Comparison of ENCODE assay signal across 1 cellular context in genomic region chr17:40818733-40819527, GRCh38.
TF ChIP-seq lines count a peak whose summit lies in the region.

No MANE protein-coding gene starts in this region.

TF ChIP-seq in HepG2, 621 proteins besides CTCF, POLR2A, EP300 and RAD21 (continued from another document and continues in another):
- TF ChIP-seq, protein P1, sequence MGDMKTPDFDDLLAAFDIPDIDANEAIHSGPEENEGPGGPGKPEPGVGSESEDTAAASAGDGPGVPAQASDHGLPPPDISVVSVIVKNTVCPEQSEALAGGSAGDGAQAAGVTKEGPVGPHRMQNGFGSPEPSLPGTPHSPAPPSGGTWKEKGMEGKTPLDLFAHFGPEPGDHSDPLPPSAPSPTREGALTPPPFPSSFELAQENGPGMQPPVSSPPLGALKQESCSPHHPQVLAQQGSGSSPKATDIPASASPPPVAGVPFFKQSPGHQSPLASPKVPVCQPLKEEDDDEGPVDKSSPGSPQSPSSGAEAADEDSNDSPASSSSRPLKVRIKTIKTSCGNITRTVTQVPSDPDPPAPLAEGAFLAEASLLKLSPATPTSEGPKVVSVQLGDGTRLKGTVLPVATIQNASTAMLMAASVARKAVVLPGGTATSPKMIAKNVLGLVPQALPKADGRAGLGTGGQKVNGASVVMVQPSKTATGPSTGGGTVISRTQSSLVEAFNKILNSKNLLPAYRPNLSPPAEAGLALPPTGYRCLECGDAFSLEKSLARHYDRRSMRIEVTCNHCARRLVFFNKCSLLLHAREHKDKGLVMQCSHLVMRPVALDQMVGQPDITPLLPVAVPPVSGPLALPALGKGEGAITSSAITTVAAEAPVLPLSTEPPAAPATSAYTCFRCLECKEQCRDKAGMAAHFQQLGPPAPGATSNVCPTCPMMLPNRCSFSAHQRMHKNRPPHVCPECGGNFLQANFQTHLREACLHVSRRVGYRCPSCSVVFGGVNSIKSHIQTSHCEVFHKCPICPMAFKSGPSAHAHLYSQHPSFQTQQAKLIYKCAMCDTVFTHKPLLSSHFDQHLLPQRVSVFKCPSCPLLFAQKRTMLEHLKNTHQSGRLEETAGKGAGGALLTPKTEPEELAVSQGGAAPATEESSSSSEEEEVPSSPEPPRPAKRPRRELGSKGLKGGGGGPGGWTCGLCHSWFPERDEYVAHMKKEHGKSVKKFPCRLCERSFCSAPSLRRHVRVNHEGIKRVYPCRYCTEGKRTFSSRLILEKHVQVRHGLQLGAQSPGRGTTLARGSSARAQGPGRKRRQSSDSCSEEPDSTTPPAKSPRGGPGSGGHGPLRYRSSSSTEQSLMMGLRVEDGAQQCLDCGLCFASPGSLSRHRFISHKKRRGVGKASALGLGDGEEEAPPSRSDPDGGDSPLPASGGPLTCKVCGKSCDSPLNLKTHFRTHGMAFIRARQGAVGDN (CRISPR knock-in tag; IDR thresholded peaks at IDR 0.05) = peak; percentile 64
- TF ChIP-seq ARHGAP35 (CRISPR knock-in tag; IDR thresholded peaks at IDR 0.05; ENCODE audit: borderline replicate concordance) = no peak
- no peak for TF ChIP-seq ZNF710 (CRISPR knock-in tag; IDR thresholded peaks at IDR 0.05; ENCODE audit: borderline replicate concordance)
- TF ChIP-seq, protein P2, sequence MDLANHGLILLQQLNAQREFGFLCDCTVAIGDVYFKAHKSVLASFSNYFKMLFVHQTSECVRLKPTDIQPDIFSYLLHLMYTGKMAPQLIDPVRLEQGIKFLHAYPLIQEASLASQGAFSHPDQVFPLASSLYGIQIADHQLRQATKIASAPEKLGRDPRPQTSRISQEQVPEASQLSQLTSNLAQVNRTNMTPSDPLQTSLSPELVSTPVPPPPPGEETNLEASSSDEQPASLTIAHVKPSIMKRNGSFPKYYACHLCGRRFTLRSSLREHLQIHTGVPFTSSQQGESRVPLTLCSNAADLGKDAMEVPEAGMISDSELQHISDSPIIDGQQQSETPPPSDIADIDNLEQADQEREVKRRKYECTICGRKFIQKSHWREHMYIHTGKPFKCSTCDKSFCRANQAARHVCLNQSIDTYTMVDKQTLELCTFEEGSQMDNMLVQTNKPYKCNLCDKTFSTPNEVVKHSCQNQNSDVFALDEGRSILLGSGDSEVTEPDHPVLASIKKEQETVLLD (CRISPR knock-in tag; IDR thresholded peaks at IDR 0.05; ENCODE audit: low read depth) = peak; percentile 99
- TF ChIP-seq TAF1 (CRISPR knock-in tag; IDR thresholded peaks at IDR 0.05) = peak; percentile 64
- TF ChIP-seq ZNF558 (CRISPR knock-in tag; IDR thresholded peaks at IDR 0.05; ENCODE audit: borderline replicate concordance) = peak; percentile 53; the same call in 1 of the 2 replicates
- TF ChIP-seq ZNF652 (CRISPR knock-in tag; IDR thresholded peaks at IDR 0.05; ENCODE audit: borderline replicate concordance, low read depth) = no peak
- TF ChIP-seq, protein P3, sequence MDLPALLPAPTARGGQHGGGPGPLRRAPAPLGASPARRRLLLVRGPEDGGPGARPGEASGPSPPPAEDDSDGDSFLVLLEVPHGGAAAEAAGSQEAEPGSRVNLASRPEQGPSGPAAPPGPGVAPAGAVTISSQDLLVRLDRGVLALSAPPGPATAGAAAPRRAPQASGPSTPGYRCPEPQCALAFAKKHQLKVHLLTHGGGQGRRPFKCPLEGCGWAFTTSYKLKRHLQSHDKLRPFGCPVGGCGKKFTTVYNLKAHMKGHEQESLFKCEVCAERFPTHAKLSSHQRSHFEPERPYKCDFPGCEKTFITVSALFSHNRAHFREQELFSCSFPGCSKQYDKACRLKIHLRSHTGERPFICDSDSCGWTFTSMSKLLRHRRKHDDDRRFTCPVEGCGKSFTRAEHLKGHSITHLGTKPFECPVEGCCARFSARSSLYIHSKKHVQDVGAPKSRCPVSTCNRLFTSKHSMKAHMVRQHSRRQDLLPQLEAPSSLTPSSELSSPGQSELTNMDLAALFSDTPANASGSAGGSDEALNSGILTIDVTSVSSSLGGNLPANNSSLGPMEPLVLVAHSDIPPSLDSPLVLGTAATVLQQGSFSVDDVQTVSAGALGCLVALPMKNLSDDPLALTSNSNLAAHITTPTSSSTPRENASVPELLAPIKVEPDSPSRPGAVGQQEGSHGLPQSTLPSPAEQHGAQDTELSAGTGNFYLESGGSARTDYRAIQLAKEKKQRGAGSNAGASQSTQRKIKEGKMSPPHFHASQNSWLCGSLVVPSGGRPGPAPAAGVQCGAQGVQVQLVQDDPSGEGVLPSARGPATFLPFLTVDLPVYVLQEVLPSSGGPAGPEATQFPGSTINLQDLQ (CRISPR knock-in tag; IDR thresholded peaks at IDR 0.05) = 0 out of 2 replicates have a peak, but pooled peaks have one; percentile 61
- TF ChIP-seq, protein P4, sequence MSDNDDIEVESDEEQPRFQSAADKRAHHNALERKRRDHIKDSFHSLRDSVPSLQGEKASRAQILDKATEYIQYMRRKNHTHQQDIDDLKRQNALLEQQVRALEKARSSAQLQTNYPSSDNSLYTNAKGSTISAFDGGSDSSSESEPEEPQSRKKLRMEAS (IDR thresholded peaks at IDR 0.05) = peak; percentile 46
- no peak for TF ChIP-seq CBX1 (IDR thresholded peaks at IDR 0.05; ENCODE audit: low read depth)
- peak; percentile 6; the same call in 1 of the 2 replicates for TF ChIP-seq MAFF (IDR thresholded peaks at IDR 0.05; ENCODE audit: low read depth, low read length)
- TF ChIP-seq ZNF274 (CRISPR knock-in tag; IDR thresholded peaks at IDR 0.05) = no peak
- peak; percentile 37; the same call in 1 of the 2 replicates for TF ChIP-seq ZBTB38 (CRISPR knock-in tag; IDR thresholded peaks at IDR 0.05)
- 0 out of 2 replicates have a peak, but pooled peaks have one; percentile 36 for TF ChIP-seq ZNF430 (CRISPR knock-in tag; IDR thresholded peaks at IDR 0.05)
- TF ChIP-seq, protein P5, sequence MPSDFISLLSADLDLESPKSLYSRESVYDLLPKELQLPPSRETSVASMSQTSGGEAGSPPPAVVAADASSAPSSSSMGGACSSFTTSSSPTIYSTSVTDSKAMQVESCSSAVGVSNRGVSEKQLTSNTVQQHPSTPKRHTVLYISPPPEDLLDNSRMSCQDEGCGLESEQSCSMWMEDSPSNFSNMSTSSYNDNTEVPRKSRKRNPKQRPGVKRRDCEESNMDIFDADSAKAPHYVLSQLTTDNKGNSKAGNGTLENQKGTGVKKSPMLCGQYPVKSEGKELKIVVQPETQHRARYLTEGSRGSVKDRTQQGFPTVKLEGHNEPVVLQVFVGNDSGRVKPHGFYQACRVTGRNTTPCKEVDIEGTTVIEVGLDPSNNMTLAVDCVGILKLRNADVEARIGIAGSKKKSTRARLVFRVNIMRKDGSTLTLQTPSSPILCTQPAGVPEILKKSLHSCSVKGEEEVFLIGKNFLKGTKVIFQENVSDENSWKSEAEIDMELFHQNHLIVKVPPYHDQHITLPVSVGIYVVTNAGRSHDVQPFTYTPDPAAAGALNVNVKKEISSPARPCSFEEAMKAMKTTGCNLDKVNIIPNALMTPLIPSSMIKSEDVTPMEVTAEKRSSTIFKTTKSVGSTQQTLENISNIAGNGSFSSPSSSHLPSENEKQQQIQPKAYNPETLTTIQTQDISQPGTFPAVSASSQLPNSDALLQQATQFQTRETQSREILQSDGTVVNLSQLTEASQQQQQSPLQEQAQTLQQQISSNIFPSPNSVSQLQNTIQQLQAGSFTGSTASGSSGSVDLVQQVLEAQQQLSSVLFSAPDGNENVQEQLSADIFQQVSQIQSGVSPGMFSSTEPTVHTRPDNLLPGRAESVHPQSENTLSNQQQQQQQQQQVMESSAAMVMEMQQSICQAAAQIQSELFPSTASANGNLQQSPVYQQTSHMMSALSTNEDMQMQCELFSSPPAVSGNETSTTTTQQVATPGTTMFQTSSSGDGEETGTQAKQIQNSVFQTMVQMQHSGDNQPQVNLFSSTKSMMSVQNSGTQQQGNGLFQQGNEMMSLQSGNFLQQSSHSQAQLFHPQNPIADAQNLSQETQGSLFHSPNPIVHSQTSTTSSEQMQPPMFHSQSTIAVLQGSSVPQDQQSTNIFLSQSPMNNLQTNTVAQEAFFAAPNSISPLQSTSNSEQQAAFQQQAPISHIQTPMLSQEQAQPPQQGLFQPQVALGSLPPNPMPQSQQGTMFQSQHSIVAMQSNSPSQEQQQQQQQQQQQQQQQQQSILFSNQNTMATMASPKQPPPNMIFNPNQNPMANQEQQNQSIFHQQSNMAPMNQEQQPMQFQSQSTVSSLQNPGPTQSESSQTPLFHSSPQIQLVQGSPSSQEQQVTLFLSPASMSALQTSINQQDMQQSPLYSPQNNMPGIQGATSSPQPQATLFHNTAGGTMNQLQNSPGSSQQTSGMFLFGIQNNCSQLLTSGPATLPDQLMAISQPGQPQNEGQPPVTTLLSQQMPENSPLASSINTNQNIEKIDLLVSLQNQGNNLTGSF (CRISPR knock-in tag; IDR thresholded peaks at IDR 0.05) = 0 out of 2 replicates have a peak, but pooled peaks have one; percentile 66
- TF ChIP-seq, protein P6, sequence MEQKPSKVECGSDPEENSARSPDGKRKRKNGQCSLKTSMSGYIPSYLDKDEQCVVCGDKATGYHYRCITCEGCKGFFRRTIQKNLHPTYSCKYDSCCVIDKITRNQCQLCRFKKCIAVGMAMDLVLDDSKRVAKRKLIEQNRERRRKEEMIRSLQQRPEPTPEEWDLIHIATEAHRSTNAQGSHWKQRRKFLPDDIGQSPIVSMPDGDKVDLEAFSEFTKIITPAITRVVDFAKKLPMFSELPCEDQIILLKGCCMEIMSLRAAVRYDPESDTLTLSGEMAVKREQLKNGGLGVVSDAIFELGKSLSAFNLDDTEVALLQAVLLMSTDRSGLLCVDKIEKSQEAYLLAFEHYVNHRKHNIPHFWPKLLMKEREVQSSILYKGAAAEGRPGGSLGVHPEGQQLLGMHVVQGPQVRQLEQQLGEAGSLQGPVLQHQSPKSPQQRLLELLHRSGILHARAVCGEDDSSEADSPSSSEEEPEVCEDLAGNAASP (CRISPR knock-in tag; IDR thresholded peaks at IDR 0.05; ENCODE audit: borderline replicate concordance) = 0 out of 2 replicates have a peak, but pooled peaks have one; percentile 21
- TF ChIP-seq ZFP91 (CRISPR knock-in tag; IDR thresholded peaks at IDR 0.05; ENCODE audit: borderline replicate concordance) = peak; percentile 45; the same call in 1 of the 2 replicates
- TF ChIP-seq HES4 (CRISPR knock-in tag; IDR thresholded peaks at IDR 0.05; ENCODE audit: borderline replicate concordance) = peak; percentile 73; the same call in 1 of the 2 replicates
- TF ChIP-seq ZNF792 (CRISPR knock-in tag; IDR thresholded peaks at IDR 0.05) = no peak
- peak; percentile 63; the same call in 1 of the 2 replicates for TF ChIP-seq THAP7 (CRISPR knock-in tag; IDR thresholded peaks at IDR 0.05)
- no peak for TF ChIP-seq IRF9 (CRISPR knock-in tag; IDR thresholded peaks at IDR 0.05; ENCODE audit: borderline replicate concordance)
- TF ChIP-seq ZMYM4 (CRISPR knock-in tag; IDR thresholded peaks at IDR 0.05) = 0 out of 2 replicates have a peak, but pooled peaks have one; percentile 40
- peak; percentile 25; the same call in 1 of the 2 replicates for TF ChIP-seq ZNF605 (CRISPR knock-in tag; IDR thresholded peaks at IDR 0.05)
- TF ChIP-seq ZSCAN31 (CRISPR knock-in tag; IDR thresholded peaks at IDR 0.05; ENCODE audit: low read depth) = peak; percentile 59; the same call in 1 of the 2 replicates
- TF ChIP-seq, protein P7, sequence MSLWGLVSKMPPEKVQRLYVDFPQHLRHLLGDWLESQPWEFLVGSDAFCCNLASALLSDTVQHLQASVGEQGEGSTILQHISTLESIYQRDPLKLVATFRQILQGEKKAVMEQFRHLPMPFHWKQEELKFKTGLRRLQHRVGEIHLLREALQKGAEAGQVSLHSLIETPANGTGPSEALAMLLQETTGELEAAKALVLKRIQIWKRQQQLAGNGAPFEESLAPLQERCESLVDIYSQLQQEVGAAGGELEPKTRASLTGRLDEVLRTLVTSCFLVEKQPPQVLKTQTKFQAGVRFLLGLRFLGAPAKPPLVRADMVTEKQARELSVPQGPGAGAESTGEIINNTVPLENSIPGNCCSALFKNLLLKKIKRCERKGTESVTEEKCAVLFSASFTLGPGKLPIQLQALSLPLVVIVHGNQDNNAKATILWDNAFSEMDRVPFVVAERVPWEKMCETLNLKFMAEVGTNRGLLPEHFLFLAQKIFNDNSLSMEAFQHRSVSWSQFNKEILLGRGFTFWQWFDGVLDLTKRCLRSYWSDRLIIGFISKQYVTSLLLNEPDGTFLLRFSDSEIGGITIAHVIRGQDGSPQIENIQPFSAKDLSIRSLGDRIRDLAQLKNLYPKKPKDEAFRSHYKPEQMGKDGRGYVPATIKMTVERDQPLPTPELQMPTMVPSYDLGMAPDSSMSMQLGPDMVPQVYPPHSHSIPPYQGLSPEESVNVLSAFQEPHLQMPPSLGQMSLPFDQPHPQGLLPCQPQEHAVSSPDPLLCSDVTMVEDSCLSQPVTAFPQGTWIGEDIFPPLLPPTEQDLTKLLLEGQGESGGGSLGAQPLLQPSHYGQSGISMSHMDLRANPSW (CRISPR knock-in tag; IDR thresholded peaks at IDR 0.05; ENCODE audit: borderline replicate concordance) = 0 out of 2 replicates have a peak, but pooled peaks have one; percentile 64
- TF ChIP-seq GATAD1 (CRISPR knock-in tag; IDR thresholded peaks at IDR 0.05) = 0 out of 2 replicates have a peak, but pooled peaks have one; percentile 30
- TF ChIP-seq ZNF12 (CRISPR knock-in tag; IDR thresholded peaks at IDR 0.05) = no peak
